14 cellular contexts compared by ENCODE assay signal in the genomic region with DNA sequence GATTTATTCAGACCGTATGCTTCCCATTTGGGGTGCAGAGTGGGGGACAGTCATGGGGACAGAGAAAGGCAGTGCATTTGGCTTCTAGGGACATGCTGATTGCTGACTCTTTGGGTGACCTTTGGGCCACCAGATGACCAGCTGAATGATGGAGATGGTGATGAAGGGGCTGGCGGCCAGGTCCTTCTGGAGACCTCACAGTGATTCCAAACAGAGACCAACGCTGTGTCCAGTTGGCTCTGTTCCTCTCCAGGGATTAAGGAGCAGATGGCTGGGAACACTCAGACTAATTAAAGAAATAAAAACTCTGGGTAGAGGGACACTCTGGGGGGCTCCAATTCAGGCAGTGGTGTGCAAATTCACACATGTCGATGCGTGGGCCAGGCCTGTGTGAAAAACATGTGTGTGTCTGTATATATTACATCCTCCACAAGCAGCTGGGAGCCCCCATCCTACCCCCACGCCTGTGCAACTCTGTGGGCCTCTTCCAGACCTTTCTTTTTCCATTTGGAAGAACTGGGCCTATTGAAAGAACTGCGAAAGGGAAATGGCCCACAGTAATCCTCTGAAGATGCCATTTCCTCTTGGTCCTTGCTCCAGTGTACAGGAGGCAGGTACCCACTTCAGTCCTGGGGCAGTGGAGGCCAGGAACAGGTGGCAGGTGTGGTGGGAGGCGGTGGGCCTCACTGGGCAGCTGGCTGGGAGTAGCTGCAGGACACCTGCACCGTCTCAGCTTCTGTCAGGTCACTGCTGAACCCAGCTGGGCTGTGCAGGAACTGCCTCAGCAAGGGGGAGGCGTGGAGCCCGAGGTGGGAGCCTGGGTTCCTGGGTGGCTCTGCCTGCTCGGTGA. TPM values are rescaled to one million over a fixed set of nuclear protein-coding genes. Genes with fewer than 3 reads are reported as not detected.
A peak's percentile ranks its signal among the peaks of the same experiment; 100 is the strongest.
DNase-seq lines count a peak whose midpoint lies in the region; ATAC-seq, FAIRE-seq and TF ChIP-seq lines count a peak whose summit lies in the region.
"Had no signal": no experiment of that assay in that cellular context is flagged by ENCODE, and none has a peak within 500 bp of the region (broad histone marks: within the 10 kb centered on the region; RNA-seq: fewer than 3 reads in every experiment).

No MANE protein-coding gene starts in this region.

- POLR2A ChIA-PET in K562 (lab: Yijun Ruan, JAX), result interaction anchor here (0.7 to 2.4 kb wide), 5 partner anchors 12 to 223 kb away, joined by 3 to 9 read pairs (median 4); partner anchors contain the start of gene RPSA

- no peaks in the 10 kb centered on the region for H3K36me3 ChIP-seq in K562 (ENCODE audit: control insufficient read depth, insufficient read depth, low read length)
- H3K36me3 ChIP-seq in mesenchymal stem cell (ENCODE audit: control insufficient read depth in 1 of 2, insufficient read depth in 2 of 2, low read depth in 1 of 2, low read length in 2 of 2), result no peaks in the 10 kb centered on the region
- no peaks in the 10 kb centered on the region for H3K36me3 ChIP-seq in thyroid gland
- H3K36me3 ChIP-seq: brain microvascular endothelial cell, SJSA1 had no signal

- CTCF ChIA-PET in K562 (lab: Yijun Ruan, JAX; ENCODE audit: low intra/inter-chr PET ratio), result interaction anchor here (2.1 kb wide), 1 partner anchor 57 kb away, joined by 10 read pairs; no protein-coding TSS in a partner anchor

- no peak overlapping the region for H3K18ac ChIP-seq in mesenchymal stem cell (ENCODE audit: low read depth in 1 of 2, low read length in 2 of 2)

- H3K4me1 ChIP-seq in K562 (replicated peaks in 1 of 2; ENCODE audit: control insufficient read depth in 2 of 2, insufficient read depth in 2 of 2, low read length in 2 of 2) (peaks cover 25 to 49% of the 10 kb centered on the region in 2 experiments), mesenchymal stem cell (ENCODE audit: control insufficient read depth, insufficient read depth, low read depth, low read length) (peaks cover 12% of the 10 kb centered on the region), thyroid gland (peaks cover 32 to 47% of the 10 kb centered on the region in 2 donors)

- no peak overlapping the region for H2BK5ac ChIP-seq in mesenchymal stem cell (ENCODE audit: low read depth, low read length, poor library complexity, severe bottlenecking)

- H3K4ac ChIP-seq in mesenchymal stem cell (ENCODE audit: low read depth in 1 of 2, low read length in 2 of 2), result no peak overlapping the region

- peak overlapping the region; percentile 4 for H4K8ac ChIP-seq in mesenchymal stem cell (ENCODE audit: low read length)

- H3K27me3 ChIP-seq in K562 (ENCODE audit: control insufficient read depth in 2 of 2, insufficient read depth in 2 of 2, low read length in 2 of 2), result peaks cover 6 to 11% of the 10 kb centered on the region in 2 experiments; a peak in 2 of 5 replicates
- H3K27me3 ChIP-seq in mesenchymal stem cell (ENCODE audit: control insufficient read depth in 1 of 2, insufficient read depth in 1 of 2, low read length in 2 of 2), result no peaks in the 10 kb centered on the region
- no peaks in the 10 kb centered on the region for H3K27me3 ChIP-seq in thyroid gland
- H3K27me3 ChIP-seq: brain microvascular endothelial cell, SJSA1 had no signal

- no TSS peak for BruUV-seq in K562 (replicated peaks; lab: Mats Ljungman, UMichigan)

- H3K14ac ChIP-seq in mesenchymal stem cell (ENCODE audit: low read length in 2 of 2), result no peak overlapping the region

- TF ChIP-seq EP300 in K562 (IDR thresholded peaks at IDR 0.05; ENCODE audit: low read length), result no peak

- peak overlapping the region; percentile 43 for H4K91ac ChIP-seq in mesenchymal stem cell (ENCODE audit: low read length)

- in situ Hi-C loops in K562 (cut with MboI), result no loop called here

- no peak overlapping the region for H2BK120ac ChIP-seq in mesenchymal stem cell (ENCODE audit: low read depth, low read length)

- intact Hi-C loops in K562 (cut with micrococcal nuclease) (loop anchor here (1.0 kb wide), 1 partner anchor 57 kb away; no protein-coding TSS in a partner anchor), thyroid gland (cut with DNase I) (loop anchor here (5.0 to 10.0 kb wide), 2 partner anchors 41 to 201 kb away; partner anchors contain the start of gene SLC25A38)

- H2AK5ac ChIP-seq in mesenchymal stem cell (ENCODE audit: low read length, severe bottlenecking), result no peak overlapping the region

- 64% methylated on average over 12 of the region's 12 CpGs for WGBS in K562 (ENCODE audit: insufficient coverage, low coverage, missing lambda C conversion rate)
- 87% methylated on average over 9 of the region's 12 CpGs for WGBS in mesenchymal stem cell
- 85 to 86% methylated on average over 10 to 12 of the region's 12 CpGs for WGBS in thyroid gland, 2 donors

- H2AFZ ChIP-seq in K562 (ENCODE audit: low read depth, low read length) (no peak overlapping the region), mesenchymal stem cell (ENCODE audit: low read depth, low read length) (no peak overlapping the region)

- H4K20me1 ChIP-seq in K562 (replicated peaks; ENCODE audit: control insufficient read depth, insufficient read depth, low read length), result no peaks in the 10 kb centered on the region

- H3K9me3 ChIP-seq in K562 (replicated peaks; ENCODE audit: control insufficient read depth, insufficient read depth, low read depth, low read length) (no peaks in the 10 kb centered on the region), mesenchymal stem cell (ENCODE audit: control insufficient read depth, low read length) (no peaks in the 10 kb centered on the region), thyroid gland (no peaks in the 10 kb centered on the region)
- H3K9me3 ChIP-seq: SJSA1 had no signal

- ATAC-seq in K562, result no peak
- ATAC-seq: esophagus mucosa had no signal

- no peak overlapping the region for H3K4me3 ChIP-seq in K562
- H3K4me3 ChIP-seq in mesenchymal stem cell (ENCODE audit: insufficient read depth in 1 of 2, low read depth in 1 of 2, low read length in 2 of 2), result no peak overlapping the region
- no peak overlapping the region for H3K4me3 ChIP-seq in thyroid gland (replicated peaks in 1 of 3)
- H3K4me3 ChIP-seq: SJSA1 had no signal

- no peak overlapping the region for H3K4me2 ChIP-seq in K562 (ENCODE audit: insufficient read depth, low read length)
- no peak overlapping the region for H3K4me2 ChIP-seq in mesenchymal stem cell (ENCODE audit: low read length, poor library complexity, severe bottlenecking)

- H3K79me1 ChIP-seq in mesenchymal stem cell (replicated peaks; ENCODE audit: low read length, poor library complexity, severe bottlenecking), result no peaks in the 10 kb centered on the region

- no peak overlapping the region for H3K23ac ChIP-seq in mesenchymal stem cell (ENCODE audit: low read length in 2 of 2)

- H2BK15ac ChIP-seq in mesenchymal stem cell (ENCODE audit: low read depth, poor library complexity, severe bottlenecking), result no peak overlapping the region

- no peak for FAIRE-seq in K562 (lab: Jason Lieb, UNC)
- FAIRE-seq: H54, urothelium cell line had no signal

- no peak overlapping the region for H3K27ac ChIP-seq in K562 (ENCODE audit: extremely low read depth, low read depth, low read length)
- H3K27ac ChIP-seq in mesenchymal stem cell (ENCODE audit: low read length, poor library complexity, severe bottlenecking), result no peak overlapping the region
- peak overlapping the region; percentile 83 to 96 (median 90) for H3K27ac ChIP-seq in thyroid gland
- H3K27ac ChIP-seq: brain microvascular endothelial cell, SJSA1 had no signal

- no peak for TF ChIP-seq POLR2A in K562 (conservative IDR thresholded peaks at IDR 0.05)
- no peak for TF ChIP-seq POLR2A in thyroid gland (IDR thresholded peaks at IDR 0.05)

- H3K9ac ChIP-seq in K562 (ENCODE audit: insufficient read depth in 1 of 2, low read depth in 2 of 2, low read length in 2 of 2) (peak overlapping the region in 1 of 2 experiments; percentile 69; a peak in 2 of 4 replicates), mesenchymal stem cell (ENCODE audit: low read length) (no peak overlapping the region)

- peak in 1 of 2 experiments; percentile 33; a peak in 2 of 4 replicates for TF ChIP-seq RAD21 in K562 (CRISPR knock-in tag; conservative IDR thresholded peaks at IDR 0.05 in 1 of 2, IDR thresholded peaks at IDR 0.05 in 1 of 2)

- peaks cover 2% of the 10 kb centered on the region; the same call in 1 of the 3 replicates for H3K79me2 ChIP-seq in K562 (ENCODE audit: control insufficient read depth, insufficient read depth, low read length)

- TF ChIP-seq CTCF in K562 (IDR thresholded peaks at IDR 0.05 in 2 of 3, conservative IDR thresholded peaks at IDR 0.05 in 1 of 3; ENCODE audit: insufficient read depth in 2 of 3, low read depth in 1 of 3, low read length in 3 of 3) (peak in 2 of 3 experiments; percentile 26 to 36; a peak in 2 of 6 replicates), thyroid gland (IDR thresholded peaks at IDR 0.05) (no peak)

- no peaks in the 10 kb centered on the region for H3K9me1 ChIP-seq in K562 (ENCODE audit: control insufficient read depth, insufficient read depth, low read length)

- peak; percentile 52 for DNase-seq in activated CD8-positive, alpha-beta memory T cell treated with anti-CD3 and anti-CD28 coated beads for 24 hours
- DNase-seq in activated CD8-positive, alpha-beta memory T cell treated with anti-CD3 and anti-CD28 coated beads, Interleukin-2, amount 50 U/mL, for 4 hours, result no peak
- DNase-seq in K562 (ENCODE audit: extremely low read depth in 1 of 4, low spot score in 3 of 4) (no peak), mesenchymal stem cell (no peak), thyroid gland (no peak), NCI-H1092 (lab: John Stamatoyannopoulos, UW) (no peak), AG08396 (ENCODE audit: low spot score) (no peak), inferior parietal cortex (ENCODE audit: extremely low spot score) (no peak)
- DNase-seq: ACHN, brain microvascular endothelial cell had no signal

- peak overlapping the region; percentile 1 to 2 for H2BK12ac ChIP-seq in mesenchymal stem cell (ENCODE audit: low read length in 2 of 2)

RNA-seq across cellular contexts. Expression of gene XIRP1, which starts 8.9 kb away (rescaled TPM):
- 0.33 and 1.4 TPM in 2 replicates for total RNA-seq in K562 (2011; cell fraction: chromatin; rRNA removed; ENCODE audit: low replicate concordance)
- 0.53 and 1.0 TPM in 2 replicates for total RNA-seq in K562 (2011; cell fraction: nucleolus; rRNA removed)
- total RNA-seq in K562 (2011; cell fraction: nucleoplasm; rRNA removed), result 0.51 and 0.53 TPM in 2 replicates
- total RNA-seq in K562 (2014; rRNA removed) (0.04 and 0.27 TPM in 2 replicates), K562 (2014; rRNA removed; fragmentation: Illumina TruSeq; extraction: Trizol) (0.04 TPM in 1 of 2 replicates, not detected in the other), K562 (2015; rRNA removed; fragmentation: Illumina TruSeq; extraction: Trizol) (0.04 TPM in 1 of 2 replicates, not detected in the other), K562 (2021) (0.04 and 0.09 TPM in 2 replicates), thyroid gland (not detected)
- polyA plus RNA-seq in K562 (2011; rRNA removed) (0.04 and 0.11 TPM in 2 replicates), K562 (2014; fragmentation: Illumina TruSeq; extraction: Trizol) (0.03 and 0.04 TPM in 2 replicates), K562 (2014; fragmentation: Nextera tagmentation; extraction: Ambion mirVana) (not detected), K562 (2014; rRNA removed) (0.04 and 0.07 TPM in 2 replicates)
- 0.04 and 0.13 TPM in 2 replicates for polyA plus RNA-seq in K562 (2011; cell fraction: cytosol; rRNA removed)
- polyA plus RNA-seq in K562 (2011; cell fraction: nucleus; rRNA removed), result 0.34 and 0.57 TPM in 2 replicates
- 0.15 and 0.17 TPM in 2 replicates for polyA plus RNA-seq in K562 (2012)
- 0.12 and 0.14 TPM in 2 replicates for polyA minus RNA-seq in K562 (2011; rRNA and poly(A)+ RNA removed)
- polyA minus RNA-seq in K562 (2011; cell fraction: cytosol; rRNA and poly(A)+ RNA removed), result 0.38 TPM in 1 of 2 replicates, not detected in the other
- 0.22 and 0.27 TPM in 2 replicates for polyA minus RNA-seq in K562 (2011; cell fraction: nucleus; rRNA and poly(A)+ RNA removed)
- 0.08 TPM for polyA plus RNA-seq in mesenchymal stem cell (2013, experiment 1 of 2)
- 0.03 TPM for polyA plus RNA-seq in mesenchymal stem cell (2013, experiment 2 of 2)
- total RNA-seq: esophagus mucosa had no signal

RNA-seq across cellular contexts. Expression of gene CSRNP1, which starts 30.1 kb away (rescaled TPM):
- 18.4 and 48.8 TPM in 2 replicates for total RNA-seq in K562 (2011; cell fraction: chromatin; rRNA removed; ENCODE audit: low replicate concordance)
- total RNA-seq in K562 (2011; cell fraction: nucleolus; rRNA removed), result 34.9 and 41.4 TPM in 2 replicates
- total RNA-seq in K562 (2011; cell fraction: nucleoplasm; rRNA removed), result 17.7 and 23.9 TPM in 2 replicates
- 16.8 and 23.2 TPM in 2 replicates for total RNA-seq in K562 (2014; rRNA removed)
- 5.6 and 7.9 TPM in 2 replicates for total RNA-seq in K562 (2014; rRNA removed; fragmentation: Illumina TruSeq; extraction: Trizol)
- total RNA-seq in K562 (2015; rRNA removed; fragmentation: Illumina TruSeq; extraction: Trizol), result 9.2 and 9.8 TPM in 2 replicates
- total RNA-seq in K562 (2021), result 18.1 and 18.9 TPM in 2 replicates
- 14.2 and 14.5 TPM in 2 replicates for polyA plus RNA-seq in K562 (2011; rRNA removed)
- 16.4 and 30.7 TPM in 2 replicates for polyA plus RNA-seq in K562 (2011; cell fraction: cytosol; rRNA removed)
- 25.6 and 46.6 TPM in 2 replicates for polyA plus RNA-seq in K562 (2011; cell fraction: nucleus; rRNA removed)
- polyA plus RNA-seq in K562 (2012), result 16.6 and 24.6 TPM in 2 replicates
- 12.7 and 13.3 TPM in 2 replicates for polyA plus RNA-seq in K562 (2014; fragmentation: Illumina TruSeq; extraction: Trizol)
- polyA plus RNA-seq in K562 (2014; fragmentation: Nextera tagmentation; extraction: Ambion mirVana), result under 1 TPM; 0.72 to 0.89 TPM
- 10.9 and 11.4 TPM in 2 replicates for polyA plus RNA-seq in K562 (2014; rRNA removed)
- 14.7 and 23.4 TPM in 2 replicates for polyA minus RNA-seq in K562 (2011; rRNA and poly(A)+ RNA removed)
- polyA minus RNA-seq in K562 (2011; cell fraction: cytosol; rRNA and poly(A)+ RNA removed), result 13.8 and 19.9 TPM in 2 replicates
- 21.9 and 22.3 TPM in 2 replicates for polyA minus RNA-seq in K562 (2011; cell fraction: nucleus; rRNA and poly(A)+ RNA removed)
- 16.6 TPM for polyA plus RNA-seq in mesenchymal stem cell (2013, experiment 1 of 2)
- 15.6 TPM for polyA plus RNA-seq in mesenchymal stem cell (2013, experiment 2 of 2)
- 10 to 100 TPM; 33.5 to 81.0 (median 36.7) TPM for total RNA-seq in thyroid gland

Comparison
In these comparisons a context has a peak if more than half of its experiments do, and no peak if none do; other contexts are left out.
1. H3K27ac ChIP-seq: peak in thyroid gland (3 of 3); none in K562 (single experiment) and mesenchymal stem cell (single experiment).
2. CTCF ChIP-seq: peak in K562 (2 of 3); none in thyroid gland (0 of 6).